In genomic region chr11:1076061-1076665, GRCh38 we compare ENCODE assay signal across 28 cellular contexts. TPM values are rescaled to one million over a fixed set of nuclear protein-coding genes. Genes with fewer than 3 reads are reported as not detected.
A peak's percentile ranks its signal among the peaks of the same experiment; 100 is the strongest.
DNase-seq lines count a peak whose midpoint lies in the region; FAIRE-seq and TF ChIP-seq lines count a peak whose summit lies in the region.
"Had no signal": no experiment of that assay in that cellular context is flagged by ENCODE, and none has a peak within 500 bp of the region (broad histone marks: within the 10 kb centered on the region; RNA-seq: fewer than 3 reads in every experiment).

No MANE protein-coding gene starts in this region.

- no peak overlapping the region for H3K4me3 Mint-ChIP-seq in CD14-positive monocyte
- H3K4me3 Mint-ChIP-seq: CD8-positive, alpha-beta T cell had no signal

- H3K9me3 Mint-ChIP-seq in CD14-positive monocyte, result no peaks in the 10 kb centered on the region
- H3K9me3 Mint-ChIP-seq: CD8-positive, alpha-beta T cell had no signal

- H3K27me3 ChIP-seq in osteoblast (ENCODE audit: insufficient read depth, low read length), result no peaks in the 10 kb centered on the region
- H3K27me3 ChIP-seq: BLaER1 had no signal

- H3K9me3 ChIP-seq in kidney (ENCODE audit: control insufficient read depth in 1 of 2, low read length in 2 of 2) (no peaks in the 10 kb centered on the region), osteoblast (ENCODE audit: low read depth, low read length) (no peaks in the 10 kb centered on the region)
- H3K9me3 ChIP-seq: BLaER1, HAP-1 had no signal

- no peak overlapping the region for H3K4me3 ChIP-seq in kidney (ENCODE audit: low read length in 2 of 2)
- H3K4me3 ChIP-seq in osteoblast (ENCODE audit: insufficient read depth, low read length), result no peak overlapping the region
- H3K4me3 ChIP-seq: BLaER1, HAP-1 had no signal

- H3K27ac ChIP-seq in kidney (ENCODE audit: low read depth in 2 of 2, low read length in 2 of 2) (no peak overlapping the region), osteoblast (ENCODE audit: low read depth, low read length) (no peak overlapping the region)
- H3K27ac ChIP-seq: BLaER1, HL-60 had no signal

- no peaks in the 10 kb centered on the region for H3K36me3 ChIP-seq in kidney (ENCODE audit: control insufficient read depth in 1 of 2, insufficient read depth in 2 of 2, low read length in 2 of 2)
- no peaks in the 10 kb centered on the region for H3K36me3 ChIP-seq in osteoblast (ENCODE audit: insufficient read depth, low read length)
- H3K36me3 ChIP-seq: BLaER1, HAP-1 had no signal

- FAIRE-seq in kidney (lab: Jason Lieb, UNC), result no peak
- FAIRE-seq: A204.1, GM12891, GM19239 had no signal

- H3K9ac ChIP-seq in kidney (ENCODE audit: low read length in 2 of 2), result no peak overlapping the region
- H3K9ac ChIP-seq: BLaER1 had no signal

- intact Hi-C loops in CD14-positive monocyte (cut with micrococcal nuclease), result no loop called here
- intact Hi-C loops in kidney (cut with DNase I), result no loop called here

- no peak overlapping the region for H2AFZ ChIP-seq in osteoblast (ENCODE audit: low read length)

- peak; percentile 8 for DNase-seq in activated T-cell treated with anti-CD3 and anti-CD28 coated beads, Interleukin-2, amount 50 U/mL, for 1 hour
- no peak for DNase-seq in activated T-cell treated with anti-CD3 and anti-CD28 coated beads for 4 hours
- DNase-seq in CD14-positive monocyte (ENCODE audit: low spot score), result peak; percentile 34
- peak; percentile 66 for DNase-seq in kidney
- peak; percentile 74 for DNase-seq in osteoblast (ENCODE audit: insufficient read length, low spot score, missing footprints)
- no peak for DNase-seq in ACHN
- no peak for DNase-seq in AG08395 (ENCODE audit: low spot score)
- no peak for DNase-seq in stimulated activated CD4-positive, alpha-beta T cell treated with anti-CD3 and anti-CD28 coated beads, Interleukin-1b, Interleukin-23, amount 100 ng/mL, for 48 hours
- DNase-seq: Calu3, DMS53, EL, IMR-90, Karpas-422, NCI-H1417 treated with DMSO at 0.1 percent for 48 hours, NCI-H1930, NCI-H226, NCI-H524, PC-3, RPMI8226 had no signal

- in situ Hi-C loops in ACHN (cut with HindIII; ENCODE audit: low pct_ligation_motif_present, low pct_unique_long_range_greater_than_20kb, low sequenced_read_pairs), result no loop called here

- TF ChIP-seq CTCF in CD14-positive monocyte (IDR thresholded peaks at IDR 0.05), result no peak
- no peak for TF ChIP-seq CTCF in kidney (IDR thresholded peaks at IDR 0.05; ENCODE audit: borderline replicate concordance, extremely low read depth, insufficient read depth)
- TF ChIP-seq CTCF in osteoblast (IDR thresholded peaks at IDR 0.05; ENCODE audit: extremely low read depth, low read depth, low read length), result no peak

- no peaks in the 10 kb centered on the region for H3K36me3 Mint-ChIP-seq in CD14-positive monocyte
- H3K36me3 Mint-ChIP-seq: CD8-positive, alpha-beta T cell had no signal

- no peaks in the 10 kb centered on the region for H3K4me1 ChIP-seq in kidney (ENCODE audit: control insufficient read depth in 1 of 2, insufficient read depth in 1 of 2, low read depth in 1 of 2, low read length in 2 of 2)
- peaks cover 3% of the 10 kb centered on the region for H3K4me1 ChIP-seq in osteoblast (ENCODE audit: insufficient read depth, low read length)
- H3K4me1 ChIP-seq: HAP-1 had no signal

- no peak overlapping the region for H3K4me2 ChIP-seq in osteoblast (ENCODE audit: insufficient read depth, low read length)
- H3K4me2 ChIP-seq: BLaER1 had no signal

- H3K27me3 Mint-ChIP-seq in CD14-positive monocyte (ENCODE audit: low read depth in 3 of 3), result peaks cover 0 to 6% (median 0%) of the 10 kb centered on the region in 3 donors

- H3K4me1 Mint-ChIP-seq in CD14-positive monocyte, result peaks cover 6% of the 10 kb centered on the region

- H4K20me1 ChIP-seq in osteoblast (ENCODE audit: insufficient read depth, low read length), result no peaks in the 10 kb centered on the region
- H4K20me1 ChIP-seq: BLaER1 had no signal

- no peaks in the 10 kb centered on the region for H3K79me2 ChIP-seq in osteoblast (ENCODE audit: insufficient read depth, low read length)

- no peak overlapping the region for H3K27ac Mint-ChIP-seq in CD14-positive monocyte
- H3K27ac Mint-ChIP-seq: CD8-positive, alpha-beta T cell had no signal

RNA-seq across cellular contexts. Expression of gene MUC2, which starts 1.5 kb away (rescaled TPM):
- polyA plus RNA-seq in CD14-positive monocyte (not detected), kidney (ENCODE audit: insufficient read depth, low read depth, low replicate concordance) (not detected)
- total RNA-seq in kidney (not detected), osteoblast (not detected in 2 replicates)
- total RNA-seq: Calu3; CD8-positive, alpha-beta T cell; HT1080; IMR-90 had no signal
- polyA plus RNA-seq: IMR-90 had no signal

RNA-seq across cellular contexts. Expression of gene MUC6, which starts 39.6 kb away (rescaled TPM):
- polyA plus RNA-seq in CD14-positive monocyte (not detected), kidney (ENCODE audit: insufficient read depth, low read depth, low replicate concordance) (1.1 TPM)
- total RNA-seq in kidney (3.0 TPM), osteoblast (not detected in 2 replicates)
- total RNA-seq: CD8-positive, alpha-beta T cell; HT1080; IMR-90; MCF 10A had no signal
- polyA plus RNA-seq: IMR-90 had no signal

Comparison
In these comparisons a context has a peak if more than half of its experiments do, and no peak if none do; other contexts are left out.
1. DNase-seq: peak in activated T-cell treated with anti-CD3 and anti-CD28 coated beads, Interleukin-2, amount 50 U/mL, for 1 hour (single experiment), CD14-positive monocyte (single experiment), kidney (single experiment) and osteoblast (single experiment); none in activated T-cell treated with anti-CD3 and anti-CD28 coated beads for 4 hours (single experiment), ACHN (single experiment), AG08395 (single experiment) and stimulated activated CD4-positive, alpha-beta T cell treated with anti-CD3 and anti-CD28 coated beads, Interleukin-1b, Interleukin-23, amount 100 ng/mL, for 48 hours (single experiment).